9 cellular contexts compared by ENCODE assay signal in the genomic region with DNA sequence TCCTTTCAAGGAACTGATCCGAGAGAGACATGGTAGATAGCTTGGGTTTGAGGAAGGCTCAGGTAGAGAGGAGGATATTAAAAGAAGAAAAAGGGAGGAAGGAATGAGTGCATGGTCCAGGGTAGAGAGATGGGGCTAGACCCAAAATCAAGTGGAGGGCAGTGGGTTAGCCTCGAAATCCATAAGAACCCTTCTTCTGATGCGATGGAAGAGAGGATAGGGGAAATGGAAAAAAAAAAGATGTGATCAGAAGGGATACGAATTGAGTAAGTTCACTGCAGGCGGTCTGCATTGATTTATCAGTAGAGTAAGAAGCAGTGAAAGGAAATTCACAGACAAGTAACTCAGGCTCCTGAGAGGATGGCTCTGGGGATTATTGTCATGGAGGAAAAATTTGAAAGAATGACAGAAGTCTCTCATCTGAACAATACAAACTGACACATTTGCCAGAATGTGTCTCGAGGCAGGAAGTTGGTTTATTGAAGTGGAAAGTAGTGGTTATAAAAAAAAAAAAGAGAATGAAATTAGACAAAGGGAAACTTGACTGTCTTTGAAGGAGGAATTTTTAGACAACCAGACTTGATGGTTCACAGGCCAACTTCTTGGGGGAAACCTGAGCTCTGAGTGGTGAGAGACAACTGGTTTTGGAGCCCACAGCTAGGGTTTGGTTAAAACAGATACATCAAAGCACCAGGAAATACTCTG. TPM values are rescaled to one million over a fixed set of nuclear protein-coding genes. Genes with fewer than 3 reads are reported as not detected.
DNase-seq lines count a peak whose midpoint lies in the region; ATAC-seq and TF ChIP-seq lines count a peak whose summit lies in the region.
"Had no signal": no experiment of that assay in that cellular context is flagged by ENCODE, and none has a peak within 500 bp of the region (broad histone marks: within the 10 kb centered on the region; RNA-seq: fewer than 3 reads in every experiment).

No MANE protein-coding gene starts in this region.

- in situ Hi-C loops in astrocyte of the spinal cord (cut with HindIII; ENCODE audit: low sequenced_read_pairs), result no loop called here

- H3K36me3 Mint-ChIP-seq in CD4-positive, alpha-beta T cell (ENCODE audit: low read depth), result no peaks in the 10 kb centered on the region
- no peaks in the 10 kb centered on the region for H3K36me3 Mint-ChIP-seq in Calu3 (ENCODE audit: insufficient read depth, unreplicated experiment)

- peaks cover 23% of the 10 kb centered on the region for H3K4me1 Mint-ChIP-seq in CD4-positive, alpha-beta T cell (ENCODE audit: low read depth)
- peaks cover 15% of the 10 kb centered on the region for H3K4me1 Mint-ChIP-seq in Calu3 (ENCODE audit: low read depth, unreplicated experiment)

- no peaks in the 10 kb centered on the region for H3K9me3 ChIP-seq in CD4-positive, alpha-beta T cell (ENCODE audit: control insufficient read depth, low read length)

- POLR2A ChIA-PET in CD4-positive, alpha-beta T cell (lab: Charles Lee), result interaction anchor here (0.7 to 1.2 kb wide), 3 partner anchors 10 to 1938 kb away, joined by 3 to 4 read pairs (median 3); partner anchors contain the start of gene PPFIBP1

- H3K9me3 Mint-ChIP-seq in CD4-positive, alpha-beta T cell, result no peaks in the 10 kb centered on the region
- no peaks in the 10 kb centered on the region for H3K9me3 Mint-ChIP-seq in Calu3 (ENCODE audit: low read depth, unreplicated experiment)

- H3K4me3 Mint-ChIP-seq in CD4-positive, alpha-beta T cell, result peak overlapping the region; percentile 12
- H3K4me3 Mint-ChIP-seq in Calu3 (ENCODE audit: low read depth, unreplicated experiment), result no peak overlapping the region

- CTCF ChIA-PET in CD4-positive, alpha-beta T cell (lab: Charles Lee), result no interaction called here
- CTCF ChIA-PET in Calu3 (lab: Charles Lee), result interaction anchor here (0.5 kb wide), 1 partner anchor 77 kb away, joined by 3 read pairs; no protein-coding TSS in a partner anchor

- H3K27me3 ChIP-seq in CD4-positive, alpha-beta T cell (ENCODE audit: control insufficient read depth, insufficient read depth, low read length), result no peaks in the 10 kb centered on the region

- BruUV-seq in Calu3 (replicated peaks; lab: Mats Ljungman, UMichigan), result no TSS peak

- peak; percentile 77 for ATAC-seq in CD4-positive, alpha-beta T cell (ENCODE audit: poor library complexity)
- ATAC-seq in GM19328 (IDR thresholded peaks at IDR 0.05; ENCODE audit: unreplicated experiment) (peak; percentile 51), HG03457 (IDR thresholded peaks at IDR 0.05; ENCODE audit: unreplicated experiment) (peak; percentile 53)

- DNase-seq in CD4-positive, alpha-beta T cell, result no peak
- DNase-seq in astrocyte of the spinal cord (ENCODE audit: low read depth, low spot score) (peak; percentile 41), NCI-H345 treated with DMSO at 0.1 percent for 48 hours (lab: John Stamatoyannopoulos, UW; ENCODE audit: unreplicated experiment) (no peak), Calu3 (no peak), pons (ENCODE audit: low spot score) (no peak), NCI-H1092 treated with DMSO at 0.1 percent for 48 hours (lab: John Stamatoyannopoulos, UW) (no peak)

- no peak overlapping the region for H3K27ac ChIP-seq in CD4-positive, alpha-beta T cell (ENCODE audit: low read depth, low read length)
- H3K27ac ChIP-seq: epithelial cell of prostate had no signal

- no peaks in the 10 kb centered on the region for H3K27me3 Mint-ChIP-seq in CD4-positive, alpha-beta T cell
- H3K27me3 Mint-ChIP-seq in Calu3 (ENCODE audit: unreplicated experiment), result no peaks in the 10 kb centered on the region

- no peak overlapping the region for H3K4me3 ChIP-seq in astrocyte of the spinal cord (ENCODE audit: low read depth, low read length)

- intact Hi-C loops in CD4-positive, alpha-beta T cell (cut with DNase I, micrococcal nuclease), result no loop called here
- intact Hi-C loops in Calu3 (cut with micrococcal nuclease; ENCODE audit: unreplicated experiment), result no loop called here

- no peak for TF ChIP-seq CTCF in CD4-positive, alpha-beta T cell (IDR thresholded peaks at IDR 0.05)
- TF ChIP-seq CTCF in astrocyte of the spinal cord (IDR thresholded peaks at IDR 0.05; ENCODE audit: low read depth, low read length), result no peak
- TF ChIP-seq CTCF in Calu3 (IDR thresholded peaks at IDR 0.05; ENCODE audit: unreplicated experiment), result no peak

- peak overlapping the region; percentile 34 for H3K27ac Mint-ChIP-seq in CD4-positive, alpha-beta T cell
- H3K27ac Mint-ChIP-seq in Calu3 (ENCODE audit: unreplicated experiment), result no peak overlapping the region

RNA-seq across cellular contexts. Expression of gene PPFIBP1, which starts 10.2 kb away (rescaled TPM):
- total RNA-seq in CD4-positive, alpha-beta T cell, result 1 to 10 TPM; 2.6 to 2.9 TPM
- total RNA-seq in Calu3 (2022), result 58.7 and 64.8 TPM in 2 replicates

Comparison
In these comparisons a context has a peak if more than half of its experiments do, and no peak if none do; other contexts are left out.
1. RNA of gene PPFIBP1, which starts 10.2 kb away (total RNA-seq): 58.7 to 64.8 TPM in Calu3; 2.6 to 2.9 TPM in CD4-positive, alpha-beta T cell; every median in the first group is over 10 times any median in the second.
2. Peak in every context shown above with its lines, with median percentiles within 50 percentile points of each other: ATAC-seq.